Comparison of ENCODE assay signal across 7 cellular contexts in the genomic region with DNA sequence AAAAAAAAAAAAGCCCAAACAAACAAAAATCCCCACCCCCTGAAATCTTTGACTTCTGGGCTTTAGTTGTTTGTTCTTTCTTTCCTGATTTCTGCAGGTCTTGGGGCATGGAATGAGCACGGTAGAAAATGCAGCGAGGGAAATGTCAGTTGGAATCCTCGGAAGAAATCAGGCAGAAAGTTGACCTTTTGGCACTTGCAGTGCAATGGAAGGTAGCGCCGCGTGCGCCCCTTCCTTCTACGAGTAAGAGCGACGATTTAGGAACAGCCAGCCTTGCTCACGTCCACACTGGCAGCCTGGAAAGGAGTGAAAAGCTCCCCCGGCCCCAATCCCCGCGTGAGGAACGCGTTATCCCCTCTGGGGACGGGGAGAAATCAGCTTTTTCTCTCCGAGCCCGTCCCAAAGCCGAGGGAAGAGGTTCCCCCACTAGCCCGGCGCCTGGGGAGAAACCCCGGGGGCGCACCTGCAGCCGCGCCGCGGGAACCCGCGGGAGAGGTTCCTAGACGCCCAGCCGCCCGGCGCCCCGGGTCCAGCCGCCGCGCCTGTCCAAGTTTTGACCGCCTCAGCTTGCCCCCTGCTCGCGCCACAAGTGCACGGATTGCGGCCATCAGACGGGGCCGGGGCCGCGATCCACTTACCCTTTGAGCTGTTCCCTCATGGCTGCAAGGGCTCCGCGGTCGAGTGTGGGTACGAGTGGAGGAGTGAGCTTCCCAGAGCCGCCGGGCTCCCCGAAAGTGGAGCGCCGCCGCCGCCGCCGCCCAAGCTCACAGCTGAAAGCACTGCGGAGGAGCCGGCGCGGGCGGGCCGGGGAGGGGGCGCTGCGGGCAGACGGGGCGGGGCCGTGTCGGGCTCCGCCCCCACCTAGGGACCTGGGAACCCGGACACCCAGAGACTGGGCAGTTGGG.
DNase-seq lines count a peak whose midpoint lies in the region; ATAC-seq and TF ChIP-seq lines count a peak whose summit lies in the region.

No MANE protein-coding gene starts in this region.

- ATAC-seq in GM21576 (IDR thresholded peaks at IDR 0.05; ENCODE audit: unreplicated experiment) = peak; percentile 87
- ATAC-seq in IMR-90 (ENCODE audit: low read depth) = peak; percentile 94
- ATAC-seq in left ventricle myocardium superior = peak; percentile 97
- peak; percentile 48 to 78 (median 68) for ATAC-seq in psoas muscle

- no peak overlapping the region for H2BK20ac ChIP-seq in IMR-90 (ENCODE audit: low read depth, low read length)

- H3K9ac ChIP-seq in IMR-90 (ENCODE audit: low read depth, low read length) = peak overlapping the region; percentile 76

- H2BK5ac ChIP-seq in IMR-90 (ENCODE audit: low read depth, low read length, poor library complexity, severe bottlenecking) = peak overlapping the region; percentile 26

- H2AK5ac ChIP-seq in IMR-90 (ENCODE audit: low read depth, low read length) = no peak overlapping the region

- no peak overlapping the region for H2AK9ac ChIP-seq in IMR-90 (replicated peaks; ENCODE audit: low read depth, low read length, poor library complexity)

- peak overlapping the region; percentile 59 for H3K4me2 ChIP-seq in IMR-90 (ENCODE audit: low read depth, low read length)

- H4K5ac ChIP-seq in IMR-90 (ENCODE audit: low read depth, low read length) = no peak overlapping the region

- peak overlapping the region; percentile 79 for H2BK120ac ChIP-seq in IMR-90 (ENCODE audit: low read depth, low read length)

- H3K27ac ChIP-seq in IMR-90 (ENCODE audit: insufficient read depth, low read length) = peak overlapping the region; percentile 69; the same call in 1 of the 2 replicates
- H3K27ac ChIP-seq in psoas muscle = no peak overlapping the region

- H3K27me3 ChIP-seq in IMR-90 (ENCODE audit: control insufficient read depth, insufficient read depth, low read length) (peaks cover 3% of the 10 kb centered on the region), psoas muscle (ENCODE audit: insufficient read depth in 3 of 3, low read length in 2 of 3) (peaks cover 0 to 3% (median 0%) of the 10 kb centered on the region in 3 donors)

- H3K56ac ChIP-seq in IMR-90 (ENCODE audit: extremely low read depth, insufficient read depth, low read length) = no peak overlapping the region

- no TSS peak for BruUV-seq in IMR-90 (replicated peaks; lab: Mats Ljungman, UMichigan)

- H3K23ac ChIP-seq in IMR-90 (ENCODE audit: low read depth, low read length) = peak overlapping the region; percentile 60; the same call in 1 of the 2 replicates

- peak; percentile 74 for DNase-seq in GM13976 (ENCODE audit: low spot score)
- DNase-seq in IMR-90 = no peak
- DNase-seq in activated naive CD4-positive, alpha-beta T cell treated with anti-CD3 and anti-CD28 coated beads, Interleukin-2, amount 10 ng/mL, durations not matched to agents 7 days and 5 days = no peak
- DNase-seq in left ventricle myocardium superior = peak; percentile 75
- peak; percentile 38 to 57 for DNase-seq in psoas muscle
- DNase-seq in KG1 (lab: John Stamatoyannopoulos, UW) = no peak

- H3K4me3 ChIP-seq in IMR-90 (ENCODE audit: insufficient read depth, low read depth, low read length) (peak overlapping the region; percentile 99), psoas muscle (peak overlapping the region; percentile 65)

- no peaks in the 10 kb centered on the region for H3K9me3 Mint-ChIP-seq in activated naive CD4-positive, alpha-beta T cell treated with anti-CD3 and anti-CD28 coated beads, Interleukin-2, amount 10 ng/mL, durations not matched to agents 7 days and 5 days

- CTCF ChIA-PET in IMR-90 (lab: Yijun Ruan, JAX) = interaction anchor here (0.8 to 1.3 kb wide), 2 partner anchors 228 to 242 kb away, joined by 3 read pairs; no protein-coding TSS in a partner anchor
- CTCF ChIA-PET in activated naive CD4-positive, alpha-beta T cell treated with anti-CD3 and anti-CD28 coated beads, Interleukin-2, amount 10 ng/mL, durations not matched to agents 7 days and 5 days (lab: Charles Lee) = no interaction called here

- no peaks in the 10 kb centered on the region for H3K4me1 ChIP-seq in IMR-90 (ENCODE audit: control insufficient read depth, insufficient read depth, low read length)
- H3K4me1 ChIP-seq in psoas muscle = no peaks in the 10 kb centered on the region

- H3K36me3 Mint-ChIP-seq in activated naive CD4-positive, alpha-beta T cell treated with anti-CD3 and anti-CD28 coated beads, Interleukin-2, amount 10 ng/mL, durations not matched to agents 7 days and 5 days = no peaks in the 10 kb centered on the region

- WGBS in IMR-90 (ENCODE audit: extremely low coverage in 2 of 2, insufficient read length in 1 of 2), 2 experiments = 33% methylated on average over 8 of the region's 74 CpGs; no CpG with 5 or more reads in 1 of the 2 experiments
- 27 to 37% (median 36%) methylated on average over 50 to 74 of the region's 74 CpGs for WGBS in psoas muscle, 3 donors

- H3K9me3 ChIP-seq in IMR-90 (ENCODE audit: control insufficient read depth, insufficient read depth, low read length) (no peaks in the 10 kb centered on the region), psoas muscle (no peaks in the 10 kb centered on the region)

- intact Hi-C loops in IMR-90 (cut with micrococcal nuclease) = loop anchor here (2.0 to 10.0 kb wide), 3 partner anchors 158 to 392 kb away; no protein-coding TSS in a partner anchor
- intact Hi-C loops in left ventricle myocardium superior (cut with micrococcal nuclease) = no loop called here
- intact Hi-C loops in psoas muscle (cut with DNase I) = loop anchor here in 1 of 2 donors (10.0 kb wide), 1 partner anchor 388 kb away; no protein-coding TSS in a partner anchor

- no peak overlapping the region for H3K18ac ChIP-seq in IMR-90 (ENCODE audit: low read depth, low read length)

- H3K14ac ChIP-seq in IMR-90 (replicated peaks; ENCODE audit: low read depth, low read length) = no peak overlapping the region

- TF ChIP-seq POLR2A in IMR-90 (IDR thresholded peaks at IDR 0.05; ENCODE audit: low read depth, low read length) = no peak

- in situ Hi-C loops in GM13976 (cut with MboI; ENCODE audit: low sequenced_read_pairs, unreplicated experiment) (no loop called here), IMR-90 (cut with MboI; ENCODE audit: low sequenced_read_pairs) (no loop called here)

- H3K27me3 Mint-ChIP-seq in activated naive CD4-positive, alpha-beta T cell treated with anti-CD3 and anti-CD28 coated beads, Interleukin-2, amount 10 ng/mL, durations not matched to agents 7 days and 5 days = peaks cover 23% of the 10 kb centered on the region

- dilution Hi-C loops in IMR-90 (cut with HindIII; ENCODE audit: low sequenced_read_pairs, unreplicated experiment) = no loop called here

- H4K91ac ChIP-seq in IMR-90 (ENCODE audit: insufficient read depth, low read depth, low read length) = no peak overlapping the region

- peaks cover 3% of the 10 kb centered on the region for H3K4me1 Mint-ChIP-seq in activated naive CD4-positive, alpha-beta T cell treated with anti-CD3 and anti-CD28 coated beads, Interleukin-2, amount 10 ng/mL, durations not matched to agents 7 days and 5 days

- POLR2A ChIA-PET in IMR-90 (lab: Charles Lee; ENCODE audit: unreplicated experiment) = interaction anchor here (0.6 kb wide), 1 partner anchor 32 kb away, joined by 14 read pairs; no protein-coding TSS in a partner anchor

- H3K79me1 ChIP-seq in IMR-90 (ENCODE audit: low read depth in 1 of 2, low read length in 2 of 2) = 0 out of 4 replicates have a peak, but pooled peaks cover 3 to 4% of the 10 kb centered on the region in 2 experiments

- H2BK15ac ChIP-seq in IMR-90 (ENCODE audit: low read depth, low read length) = no peak overlapping the region

- H3K9me1 ChIP-seq in IMR-90 (ENCODE audit: insufficient read depth, low read length) = no peaks in the 10 kb centered on the region

- H3K4me3 Mint-ChIP-seq in activated naive CD4-positive, alpha-beta T cell treated with anti-CD3 and anti-CD28 coated beads, Interleukin-2, amount 10 ng/mL, durations not matched to agents 7 days and 5 days = peak overlapping the region; percentile 38

- TF ChIP-seq CTCF in GM13976 (IDR thresholded peaks at IDR 0.05; ENCODE audit: borderline replicate concordance, control extremely low read depth, extremely low read depth, insufficient read depth, missing control alignments) = no peak
- no peak for TF ChIP-seq CTCF in IMR-90 (conservative IDR thresholded peaks at IDR 0.05; ENCODE audit: low read depth, low read length)
- no peak for TF ChIP-seq CTCF in psoas muscle (IDR thresholded peaks at IDR 0.05)

- H2AFZ ChIP-seq in IMR-90 (replicated peaks; ENCODE audit: low read length, poor library complexity) = peak overlapping the region; percentile 90

- peak overlapping the region in 1 of 2 experiments; percentile 55; a peak in 1 of 4 replicates for H4K8ac ChIP-seq in IMR-90 (ENCODE audit: low read depth in 2 of 2, low read length in 2 of 2)

- peak overlapping the region; percentile 63 for H3K4ac ChIP-seq in IMR-90 (ENCODE audit: low read depth, low read length)

- no peaks in the 10 kb centered on the region for H4K20me1 ChIP-seq in IMR-90 (ENCODE audit: insufficient read depth, low read length)

- H3K27ac Mint-ChIP-seq in activated naive CD4-positive, alpha-beta T cell treated with anti-CD3 and anti-CD28 coated beads, Interleukin-2, amount 10 ng/mL, durations not matched to agents 7 days and 5 days = no peak overlapping the region

- no peaks in the 10 kb centered on the region for H3K36me3 ChIP-seq in IMR-90 (ENCODE audit: control insufficient read depth, insufficient read depth, low read length)
- no peaks in the 10 kb centered on the region for H3K36me3 ChIP-seq in psoas muscle (ENCODE audit: insufficient read depth in 1 of 2, low read depth in 1 of 2)

- TF ChIP-seq RAD21 in IMR-90 (IDR thresholded peaks at IDR 0.05; ENCODE audit: low read length) = no peak

TF ChIP-seq in IMR-90, 13 proteins besides CTCF, POLR2A, EP300 and RAD21 (continues in another document):
- TF ChIP-seq CHD1 (IDR thresholded peaks at IDR 0.05; ENCODE audit: low read depth, low read length) = no peak
- TF ChIP-seq NFE2L2 (IDR thresholded peaks at IDR 0.05; ENCODE audit: low read depth, low read length) = no peak
- TF ChIP-seq, protein P1, sequence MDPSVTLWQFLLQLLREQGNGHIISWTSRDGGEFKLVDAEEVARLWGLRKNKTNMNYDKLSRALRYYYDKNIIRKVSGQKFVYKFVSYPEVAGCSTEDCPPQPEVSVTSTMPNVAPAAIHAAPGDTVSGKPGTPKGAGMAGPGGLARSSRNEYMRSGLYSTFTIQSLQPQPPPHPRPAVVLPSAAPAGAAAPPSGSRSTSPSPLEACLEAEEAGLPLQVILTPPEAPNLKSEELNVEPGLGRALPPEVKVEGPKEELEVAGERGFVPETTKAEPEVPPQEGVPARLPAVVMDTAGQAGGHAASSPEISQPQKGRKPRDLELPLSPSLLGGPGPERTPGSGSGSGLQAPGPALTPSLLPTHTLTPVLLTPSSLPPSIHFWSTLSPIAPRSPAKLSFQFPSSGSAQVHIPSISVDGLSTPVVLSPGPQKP (IDR thresholded peaks at IDR 0.05; ENCODE audit: borderline replicate concordance, low read depth, low read length) = no peak
- TF ChIP-seq FOS (IDR thresholded peaks at IDR 0.05; ENCODE audit: low read depth, low read length) = no peak
- TF ChIP-seq RFX5 (IDR thresholded peaks at IDR 0.05; ENCODE audit: low read depth, low read length) = no peak

Comparison
In these comparisons a context has a peak if more than half of its experiments do, and no peak if none do; other contexts are left out.
1. DNase-seq: peak in GM13976 (single experiment), left ventricle myocardium superior (single experiment) and psoas muscle (2 of 2); none in IMR-90 (single experiment), activated naive CD4-positive, alpha-beta T cell treated with anti-CD3 and anti-CD28 coated beads, Interleukin-2, amount 10 ng/mL, durations not matched to agents 7 days and 5 days (single experiment) and KG1 (single experiment).
2. Peak in every context shown above with its lines, with median percentiles within 50 percentile points of each other: ATAC-seq.